1 cellular context compared by ENCODE assay signal in the genomic region with DNA sequence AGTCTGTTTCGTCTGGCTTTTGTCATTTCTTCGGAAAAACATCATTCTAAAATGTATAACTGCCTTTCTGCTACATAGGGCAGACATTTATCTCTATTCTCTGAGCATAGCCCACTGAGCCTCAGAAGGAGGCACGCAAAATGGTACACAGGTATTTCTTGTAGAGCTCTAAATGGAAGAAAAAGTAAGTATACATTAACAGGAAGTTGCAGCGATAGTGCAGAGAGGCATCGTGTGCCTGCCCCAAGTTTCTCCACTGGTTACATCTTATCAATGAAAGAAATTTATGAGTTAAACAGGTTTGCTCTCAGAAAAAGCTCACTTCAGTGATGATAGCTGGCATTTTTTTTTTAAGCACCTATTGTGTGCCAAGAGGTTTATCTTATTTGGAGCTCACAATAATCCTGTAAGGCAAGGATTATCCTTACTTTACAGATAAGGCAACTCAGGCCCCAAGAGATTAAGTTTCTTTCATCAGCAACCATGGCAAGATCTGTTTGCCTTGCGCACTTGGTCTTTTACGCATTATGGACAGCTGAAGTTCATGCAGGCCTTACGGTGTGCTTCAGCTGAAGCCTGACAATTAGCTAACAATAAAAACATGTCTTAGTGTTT.
TF ChIP-seq lines count a peak whose summit lies in the region.

No MANE protein-coding gene starts in this region.

TF ChIP-seq in WTC11, 78 proteins besides CTCF, POLR2A, EP300 and RAD21 (continued from another document):
- TF ChIP-seq, protein P1, sequence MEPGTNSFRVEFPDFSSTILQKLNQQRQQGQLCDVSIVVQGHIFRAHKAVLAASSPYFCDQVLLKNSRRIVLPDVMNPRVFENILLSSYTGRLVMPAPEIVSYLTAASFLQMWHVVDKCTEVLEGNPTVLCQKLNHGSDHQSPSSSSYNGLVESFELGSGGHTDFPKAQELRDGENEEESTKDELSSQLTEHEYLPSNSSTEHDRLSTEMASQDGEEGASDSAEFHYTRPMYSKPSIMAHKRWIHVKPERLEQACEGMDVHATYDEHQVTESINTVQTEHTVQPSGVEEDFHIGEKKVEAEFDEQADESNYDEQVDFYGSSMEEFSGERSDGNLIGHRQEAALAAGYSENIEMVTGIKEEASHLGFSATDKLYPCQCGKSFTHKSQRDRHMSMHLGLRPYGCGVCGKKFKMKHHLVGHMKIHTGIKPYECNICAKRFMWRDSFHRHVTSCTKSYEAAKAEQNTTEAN (CRISPR knock-in tag; IDR thresholded peaks at IDR 0.05), result no peak
- TF ChIP-seq ATF1 (CRISPR knock-in tag; IDR thresholded peaks at IDR 0.05), result no peak
- TF ChIP-seq, protein P2, sequence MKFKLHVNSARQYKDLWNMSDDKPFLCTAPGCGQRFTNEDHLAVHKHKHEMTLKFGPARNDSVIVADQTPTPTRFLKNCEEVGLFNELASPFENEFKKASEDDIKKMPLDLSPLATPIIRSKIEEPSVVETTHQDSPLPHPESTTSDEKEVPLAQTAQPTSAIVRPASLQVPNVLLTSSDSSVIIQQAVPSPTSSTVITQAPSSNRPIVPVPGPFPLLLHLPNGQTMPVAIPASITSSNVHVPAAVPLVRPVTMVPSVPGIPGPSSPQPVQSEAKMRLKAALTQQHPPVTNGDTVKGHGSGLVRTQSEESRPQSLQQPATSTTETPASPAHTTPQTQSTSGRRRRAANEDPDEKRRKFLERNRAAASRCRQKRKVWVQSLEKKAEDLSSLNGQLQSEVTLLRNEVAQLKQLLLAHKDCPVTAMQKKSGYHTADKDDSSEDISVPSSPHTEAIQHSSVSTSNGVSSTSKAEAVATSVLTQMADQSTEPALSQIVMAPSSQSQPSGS (CRISPR knock-in tag; IDR thresholded peaks at IDR 0.05; ENCODE audit: borderline replicate concordance, low read depth), result no peak
- no peak for TF ChIP-seq EMX1 (CRISPR knock-in tag; IDR thresholded peaks at IDR 0.05)
- TF ChIP-seq ZNF232 (CRISPR knock-in tag; IDR thresholded peaks at IDR 0.05), result no peak
- TF ChIP-seq, protein P3, sequence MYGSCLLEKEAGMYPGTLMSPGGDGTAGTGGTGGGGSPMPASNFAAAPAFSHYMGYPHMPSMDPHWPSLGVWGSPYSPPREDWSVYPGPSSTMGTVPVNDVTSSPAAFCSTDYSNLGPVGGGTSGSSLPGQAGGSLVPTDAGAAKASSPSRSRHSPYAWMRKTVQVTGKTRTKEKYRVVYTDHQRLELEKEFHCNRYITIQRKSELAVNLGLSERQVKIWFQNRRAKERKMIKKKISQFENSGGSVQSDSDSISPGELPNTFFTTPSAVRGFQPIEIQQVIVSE (CRISPR knock-in tag; IDR thresholded peaks at IDR 0.05; ENCODE audit: borderline replicate concordance), result no peak
